ENCODE assay signal across 12 cellular contexts in genomic region chr18:59870623-59871130, GRCh38.
"Had no signal": no experiment of that assay in that cellular context is flagged by ENCODE, and none has a peak within 500 bp of the region (broad histone marks: within the 10 kb centered on the region; RNA-seq: fewer than 3 reads in every experiment).

No MANE protein-coding gene starts in this region.

- H3K4me1 ChIP-seq: gastrocnemius medialis, uterus had no signal

- H3K9me3 ChIP-seq: gastrocnemius medialis, heart right ventricle, uterus had no signal

- H3K27me3 ChIP-seq: gastrocnemius medialis, uterus had no signal

- DNase-seq: activated B cell treated with CpG ODN at 0.5 μM for 24 hours; activated CD4-positive, alpha-beta T cell treated with anti-CD3 and anti-CD28 coated beads, Interleukin-2, amount 10 ng/mL, durations not matched to agents 24 days and 14 days; activated naive CD4-positive, alpha-beta T cell; effector CD8-positive, alpha-beta T cell; gastrocnemius medialis; heart right ventricle; left ventricle myocardium superior; retina; uterus had no signal

- H3K27ac ChIP-seq: coronary artery, gastrocnemius medialis, heart right ventricle, parathyroid adenoma, skin epidermis, uterus had no signal

- ATAC-seq: gastrocnemius medialis, heart right ventricle, left ventricle myocardium superior had no signal

- H3K36me3 ChIP-seq: gastrocnemius medialis, heart right ventricle, uterus had no signal

- H3K4me3 ChIP-seq: coronary artery, gastrocnemius medialis, heart right ventricle, skin epidermis, uterus had no signal
